1 cellular context compared by ENCODE assay signal in genomic region chr15:40595219-40595618, GRCh38.
A peak's percentile ranks its signal among the peaks of the same experiment; 100 is the strongest.
TF ChIP-seq lines count a peak whose summit lies in the region.

No MANE protein-coding gene starts in this region.

TF ChIP-seq in K562, 482 proteins besides CTCF, POLR2A, EP300 and RAD21:
- TF ChIP-seq ARID2 (IDR thresholded peaks at IDR 0.05) (no peak), BRD4 (IDR thresholded peaks at IDR 0.05) (no peak), MLLT1 (IDR thresholded peaks at IDR 0.05) (0 out of 4 replicates have a peak, but pooled peaks of 1 of the 2 experiments have one; percentile 58), HMG20B (CRISPR knock-in tag; IDR thresholded peaks at IDR 0.05) (no peak), MEIS2 (IDR thresholded peaks at IDR 0.05; ENCODE audit: partially characterized antibody) (peak; percentile 50), HBP1 (CRISPR knock-in tag; IDR thresholded peaks at IDR 0.05) (no peak), JUNB (CRISPR knock-in tag; conservative IDR thresholded peaks at IDR 0.05) (no peak), PKNOX1 (IDR thresholded peaks at IDR 0.05) (peak; percentile 25; the same call in 1 of the 2 replicates), GABPA (tag; conservative IDR thresholded peaks at IDR 0.05; ENCODE audit: low read depth) (no peak), USF2 (CRISPR knock-in tag; IDR thresholded peaks at IDR 0.05) (no peak), ZNF668 (CRISPR knock-in tag; IDR thresholded peaks at IDR 0.05) (0 out of 2 replicates have a peak, but pooled peaks have one; percentile 10), THRA (IDR thresholded peaks at IDR 0.05) (no peak), ZNF507 (tag; conservative IDR thresholded peaks at IDR 0.05) (no peak), ZBTB17 (CRISPR knock-in tag; IDR thresholded peaks at IDR 0.05) (no peak), ZBTB40 (IDR thresholded peaks at IDR 0.05) (peak; percentile 30; the same call in 1 of the 2 replicates), ZBTB40 (CRISPR knock-in tag; IDR thresholded peaks at IDR 0.05) (no peak)
